In the genomic region with DNA sequence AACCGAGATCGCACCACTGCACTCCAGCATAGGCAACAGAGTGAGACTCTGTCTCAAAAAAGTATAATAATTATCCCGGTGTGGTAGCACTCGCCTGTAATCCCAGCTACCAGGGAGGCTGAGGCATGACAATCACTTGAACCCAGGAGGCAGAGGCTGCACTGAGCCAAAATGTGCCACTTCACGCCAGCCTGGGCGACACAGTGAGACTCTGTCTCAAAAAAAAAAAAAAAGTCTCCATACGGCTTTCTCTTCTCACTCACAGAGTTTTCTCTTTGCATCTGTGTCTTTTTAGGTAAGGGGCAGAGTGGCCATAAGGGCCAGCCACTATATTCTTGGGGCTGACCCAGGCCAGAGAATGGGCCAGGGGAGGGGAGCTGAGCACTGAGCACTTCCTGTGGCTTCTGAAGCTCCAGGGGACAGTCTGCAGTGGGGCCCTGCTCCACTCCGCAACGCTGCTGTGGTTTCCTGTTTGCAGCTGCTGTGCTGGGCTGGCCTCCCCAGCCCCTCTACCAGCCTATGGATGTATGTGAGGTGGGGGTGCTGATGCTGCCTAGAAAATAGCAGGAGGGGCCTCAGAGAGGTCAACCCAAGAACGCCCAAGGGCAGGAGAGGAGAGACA, we compare ENCODE assay signal across 10 cellular contexts. TPM values are rescaled to one million over a fixed set of nuclear protein-coding genes. Genes with fewer than 3 reads are reported as not detected.
A peak's percentile ranks its signal among the peaks of the same experiment; 100 is the strongest.
DNase-seq lines count a peak whose midpoint lies in the region; TF ChIP-seq lines count a peak whose summit lies in the region.
"Had no signal": no experiment of that assay in that cellular context is flagged by ENCODE, and none has a peak within 500 bp of the region (broad histone marks: within the 10 kb centered on the region; RNA-seq: fewer than 3 reads in every experiment).

No MANE protein-coding gene starts in this region.

- H3K9me3 ChIP-seq in OCI-LY1 (ENCODE audit: low read length), result no peaks in the 10 kb centered on the region

- TF ChIP-seq CTCF in OCI-LY1 (IDR thresholded peaks at IDR 0.05; ENCODE audit: low read length) (no peak), Calu3 (IDR thresholded peaks at IDR 0.05; ENCODE audit: unreplicated experiment) (no peak)

- H3K79me2 ChIP-seq in OCI-LY1 (ENCODE audit: insufficient read depth, low read length), result no peaks in the 10 kb centered on the region

- CTCF ChIA-PET in Calu3 (lab: Charles Lee), result interaction anchor here (0.6 kb wide), 1 partner anchor 1675 kb away, joined by 8 read pairs; no protein-coding TSS in a partner anchor

- no peaks in the 10 kb centered on the region for H3K27me3 Mint-ChIP-seq in Calu3 (ENCODE audit: unreplicated experiment)

- no peak overlapping the region for H3K27ac ChIP-seq in OCI-LY1 (ENCODE audit: low read depth, low read length, poor library complexity, severe bottlenecking)

- H3K4me1 ChIP-seq in OCI-LY1 (ENCODE audit: insufficient read depth, low read length, severe bottlenecking), result peaks cover 11% of the 10 kb centered on the region

- H3K9me3 Mint-ChIP-seq in Calu3 (ENCODE audit: low read depth, unreplicated experiment), result no peaks in the 10 kb centered on the region

- no peaks in the 10 kb centered on the region for H4K20me1 ChIP-seq in OCI-LY1 (ENCODE audit: insufficient read depth, low read length)

- H3K4me3 ChIP-seq in OCI-LY1 (ENCODE audit: low read depth, low read length, poor library complexity, severe bottlenecking), result no peak overlapping the region

- no peak overlapping the region for H3K9ac ChIP-seq in OCI-LY1 (ENCODE audit: low read length)

- H3K4me1 Mint-ChIP-seq in Calu3 (ENCODE audit: low read depth, unreplicated experiment), result peaks cover 4% of the 10 kb centered on the region

- H3K36me3 Mint-ChIP-seq in Calu3 (ENCODE audit: insufficient read depth, unreplicated experiment), result no peaks in the 10 kb centered on the region

- intact Hi-C loops in Calu3 (cut with micrococcal nuclease; ENCODE audit: unreplicated experiment), result no loop called here

- H3K4me3 Mint-ChIP-seq in Calu3 (ENCODE audit: low read depth, unreplicated experiment), result no peak overlapping the region

- no peak overlapping the region for H2AFZ ChIP-seq in OCI-LY1 (ENCODE audit: low read length)

- H3K4me2 ChIP-seq in OCI-LY1 (ENCODE audit: low read length), result peak overlapping the region; percentile 30; the same call in 1 of the 2 replicates

- H3K27ac Mint-ChIP-seq in Calu3 (ENCODE audit: unreplicated experiment), result no peak overlapping the region

- H3K9me2 ChIP-seq in OCI-LY1 (ENCODE audit: low read depth, low read length), result no peaks in the 10 kb centered on the region

- H3K36me3 ChIP-seq in OCI-LY1 (ENCODE audit: insufficient read depth, low read length), result no peaks in the 10 kb centered on the region

- no peaks in the 10 kb centered on the region for H3K27me3 ChIP-seq in OCI-LY1 (ENCODE audit: insufficient read depth, low read length)

- DNase-seq in GM19238 (ENCODE audit: insufficient read length, low spot score), result peak; percentile 37
- DNase-seq in activated naive CD4-positive, alpha-beta T cell treated with anti-CD3 and anti-CD28 coated beads, Interleukin-2, amount 50 U/mL, for 16 hours, result peak; percentile 31
- peak; percentile 41 for DNase-seq in stimulated activated CD4-positive, alpha-beta T cell treated with anti-CD3 and anti-CD28 coated beads, Interleukin-4, amount 100 ng/mL, for 24 hours
- DNase-seq in NCI-H524 (lab: John Stamatoyannopoulos, UW), result no peak
- DNase-seq in Calu3, result no peak
- no peak for DNase-seq in hepatic stellate cell (ENCODE audit: low spot score)
- DNase-seq in superior temporal gyrus (ENCODE audit: extremely low spot score), result no peak

- no TSS peak for BruUV-seq in Calu3 (replicated peaks; lab: Mats Ljungman, UMichigan)

- no peaks in the 10 kb centered on the region for H3F3A ChIP-seq in OCI-LY1 (ENCODE audit: insufficient read depth, low read length)

RNA-seq across cellular contexts. Expression of a gene that starts 16.2 kb away (rescaled TPM):
- not detected in 2 replicates for total RNA-seq in Calu3 (2022)
- total RNA-seq: glomerular endothelial cell, renal cortical epithelial cell had no signal

RNA-seq across cellular contexts. Expression of a gene that starts 24.3 kb away (rescaled TPM):
- total RNA-seq in Calu3 (2022), result 235 and 250 TPM in 2 replicates

RNA-seq across cellular contexts. Expression of a gene that starts 56.4 kb away (rescaled TPM):
- total RNA-seq in Calu3 (2022), result 39.4 and 48.9 TPM in 2 replicates

Comparison
In these comparisons a context has a peak if more than half of its experiments do, and no peak if none do; other contexts are left out.
1. DNase-seq: peak in GM19238 (single experiment), activated naive CD4-positive, alpha-beta T cell treated with anti-CD3 and anti-CD28 coated beads, Interleukin-2, amount 50 U/mL, for 16 hours (single experiment) and stimulated activated CD4-positive, alpha-beta T cell treated with anti-CD3 and anti-CD28 coated beads, Interleukin-4, amount 100 ng/mL, for 24 hours (single experiment); none in NCI-H524 (0 of 2), Calu3 (single experiment), hepatic stellate cell (single experiment) and superior temporal gyrus (single experiment).